In the genomic region with DNA sequence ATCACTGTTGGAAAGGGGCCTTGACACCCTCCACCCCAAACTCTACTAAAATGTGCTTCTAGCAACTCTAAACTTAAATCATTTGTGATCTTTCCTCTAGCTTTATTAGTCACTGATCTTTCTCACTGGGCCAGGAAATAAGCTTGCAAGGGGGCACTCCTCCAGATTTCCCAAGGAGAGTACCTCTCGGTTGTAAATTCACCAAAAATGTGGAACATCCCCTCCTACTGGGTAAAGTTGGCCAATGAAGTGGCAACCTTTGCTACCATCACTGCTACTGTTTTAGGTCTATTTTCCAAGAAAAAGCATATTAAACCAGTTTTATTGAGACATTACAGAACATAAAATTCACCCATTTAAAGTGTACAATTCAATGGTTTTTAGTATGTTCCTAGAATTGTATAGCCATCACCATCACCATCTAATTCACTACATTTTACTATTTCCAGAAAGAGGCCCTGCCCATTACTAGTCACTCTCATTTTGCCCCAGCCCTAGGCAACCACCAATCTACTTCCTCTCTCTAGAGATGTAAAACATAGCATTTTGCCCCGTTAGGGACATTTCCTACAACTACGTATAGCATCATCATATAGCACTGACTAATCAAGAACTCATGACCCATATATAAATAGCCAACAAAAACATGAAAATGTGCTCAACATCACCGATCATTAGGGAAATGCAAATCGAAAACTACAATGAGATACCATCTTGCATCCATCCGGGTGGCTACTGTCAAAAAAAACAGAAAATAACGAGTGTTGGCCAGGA, we compare ENCODE assay signal across 22 cellular contexts. TPM values are rescaled to one million over a fixed set of nuclear protein-coding genes. Genes with fewer than 3 reads are reported as not detected.
A peak's percentile ranks its signal among the peaks of the same experiment; 100 is the strongest.
DNase-seq lines count a peak whose midpoint lies in the region; ATAC-seq and TF ChIP-seq lines count a peak whose summit lies in the region.
"Had no signal": no experiment of that assay in that cellular context is flagged by ENCODE, and none has a peak within 500 bp of the region (broad histone marks: within the 10 kb centered on the region; RNA-seq: fewer than 3 reads in every experiment).

No MANE protein-coding gene starts in this region.

- no peak overlapping the region for H3K4me2 ChIP-seq in GM23248 (ENCODE audit: unreplicated experiment)
- H3K4me2 ChIP-seq: neural progenitor cell had no signal

- no peaks in the 10 kb centered on the region for H3K9me3 ChIP-seq in GM23248 (ENCODE audit: low read depth)
- no peaks in the 10 kb centered on the region for H3K9me3 ChIP-seq in psoas muscle
- H3K9me3 ChIP-seq: BE2C, testis had no signal

- H3F3A ChIP-seq in GM23248 (ENCODE audit: insufficient read depth): 0 out of 2 replicates have a peak, but pooled peaks cover 5% of the 10 kb centered on the region

- no peak overlapping the region for H2AFZ ChIP-seq in GM23248
- H2AFZ ChIP-seq: neural progenitor cell had no signal

- no peak for TF ChIP-seq POLR2A in GM18505 (IDR thresholded peaks at IDR 0.05; ENCODE audit: borderline replicate concordance, extremely low read depth, insufficient read depth, insufficient read length)

- no peak overlapping the region for H3K27ac ChIP-seq in GM23248
- no peak overlapping the region for H3K27ac ChIP-seq in psoas muscle
- H3K27ac ChIP-seq: coronary artery, epithelial cell of prostate, neural progenitor cell, testis had no signal

- ATAC-seq in GM18505 (IDR thresholded peaks at IDR 0.05; ENCODE audit: unreplicated experiment): no peak
- no peak for ATAC-seq in psoas muscle
- ATAC-seq: Panc1, sciatic nerve had no signal

- H3K9ac ChIP-seq in GM23248: no peak overlapping the region
- H3K9ac ChIP-seq: neural progenitor cell had no signal

- H3K36me3 ChIP-seq in GM23248 (ENCODE audit: low read depth) (no peaks in the 10 kb centered on the region), psoas muscle (ENCODE audit: insufficient read depth in 1 of 2, low read depth in 1 of 2) (no peaks in the 10 kb centered on the region)
- H3K36me3 ChIP-seq: BE2C, neural progenitor cell had no signal

- TF ChIP-seq CTCF in fibroblast of villous mesenchyme (IDR thresholded peaks at IDR 0.05; ENCODE audit: insufficient read depth, low read depth, low read length): peak; percentile 7
- TF ChIP-seq CTCF in psoas muscle (IDR thresholded peaks at IDR 0.05): no peak

- peak; percentile 26 for DNase-seq in Daoy (ENCODE audit: low read depth)
- DNase-seq in GM23248: peak; percentile 59
- DNase-seq in NOMO-1 treated with DMSO at 0.1 percent for 48 hours (lab: John Stamatoyannopoulos, UW; ENCODE audit: unreplicated experiment): peak; percentile 32
- peak; percentile 16 for DNase-seq in fibroblast of villous mesenchyme (ENCODE audit: low read depth)
- DNase-seq in activated effector memory CD4-positive, alpha-beta T cell treated with Interleukin-2 at 50 U/mL for 16 hours: no peak
- no peak for DNase-seq in psoas muscle
- DNase-seq in OCI-M2 (lab: John Stamatoyannopoulos, UW; ENCODE audit: unreplicated experiment): no peak
- DNase-seq: activated effector memory CD4-positive, alpha-beta T cell treated with anti-CD3 and anti-CD28 coated beads, Interleukin-2, amount 50 U/mL, for 16 hours; aorta; BE2C; DMS 273 treated with DMSO at 0.1 percent for 48 hours; immature natural killer cell; mesenchymal stem cell; NCI-H1417; NCI-H524; testis had no signal

- in situ Hi-C loops in GM23248 (cut with MboI): no loop called here

- intact Hi-C loops in psoas muscle (cut with DNase I): no loop called here

- no peaks in the 10 kb centered on the region for H3K9me2 ChIP-seq in GM23248 (ENCODE audit: insufficient read depth)

- H3K79me2 ChIP-seq in GM23248 (ENCODE audit: insufficient read depth): no peaks in the 10 kb centered on the region

- 83 to 89% methylated on average over 7 of the region's 7 CpGs for WGBS in GM23248 (ENCODE audit: low coverage in 1 of 2, low lambda C conversion rate in 2 of 2, missing lambda C conversion rate in 2 of 2), 2 experiments
- WGBS in psoas muscle, 3 donors: 83 to 85% (median 84%) methylated on average over 7 of the region's 7 CpGs

- H4K20me1 ChIP-seq in GM23248 (ENCODE audit: insufficient read depth): no peaks in the 10 kb centered on the region

- no peaks in the 10 kb centered on the region for H3K4me1 ChIP-seq in GM23248 (ENCODE audit: insufficient read depth)
- H3K4me1 ChIP-seq in psoas muscle: no peaks in the 10 kb centered on the region
- H3K4me1 ChIP-seq: BE2C, neural progenitor cell, testis had no signal

- H3K27me3 ChIP-seq in GM23248 (replicated peaks; ENCODE audit: insufficient read depth) (no peaks in the 10 kb centered on the region), psoas muscle (ENCODE audit: insufficient read depth in 3 of 3, low read length in 2 of 3) (no peaks in the 10 kb centered on the region)
- H3K27me3 ChIP-seq: BE2C, neural progenitor cell, testis had no signal

- H3K4me3 ChIP-seq in GM23248 (no peak overlapping the region), fibroblast of villous mesenchyme (ENCODE audit: low read depth, low read length) (no peak overlapping the region), psoas muscle (no peak overlapping the region)
- H3K4me3 ChIP-seq: coronary artery, neural progenitor cell, testis had no signal

RNA-seq across cellular contexts. Expression of a gene that starts 44.6 kb away (rescaled TPM):
- total RNA-seq in Daoy (2014; rRNA removed; shearing (Covaris generic)): 2.7 and 5.5 TPM in 2 replicates
- 21.9 and 32.5 TPM in 2 replicates for total RNA-seq in GM23248 (2014; rRNA removed; shearing (Covaris generic))
- 1.9 and 2.1 TPM in 2 replicates for polyA plus RNA-seq in GM23248 (2016; fragmentation: Nextera tagmentation; extraction: Ambion mirVana)
- 38.0 and 44.1 TPM in 2 replicates for total RNA-seq in fibroblast of villous mesenchyme
- 10 to 100 TPM; 43.6 to 77.8 (median 51.9) TPM for total RNA-seq in psoas muscle
- 100 to 1,000 TPM in 1 of 3 donors, 10 to 100 TPM in 1, 1 to 10 TPM in 1; 9.0 to 134 (median 32.8) TPM for polyA plus RNA-seq in psoas muscle

Comparison
In these comparisons a context has a peak if more than half of its experiments do, and no peak if none do; other contexts are left out.
1. DNase-seq: peak in Daoy (single experiment), GM23248 (single experiment), NOMO-1 treated with DMSO at 0.1 percent for 48 hours (single experiment) and fibroblast of villous mesenchyme (single experiment); none in activated effector memory CD4-positive, alpha-beta T cell treated with Interleukin-2 at 50 U/mL for 16 hours (single experiment), psoas muscle (0 of 2) and OCI-M2 (single experiment).